ENCODE assay signal across 17 cellular contexts in the genomic region with DNA sequence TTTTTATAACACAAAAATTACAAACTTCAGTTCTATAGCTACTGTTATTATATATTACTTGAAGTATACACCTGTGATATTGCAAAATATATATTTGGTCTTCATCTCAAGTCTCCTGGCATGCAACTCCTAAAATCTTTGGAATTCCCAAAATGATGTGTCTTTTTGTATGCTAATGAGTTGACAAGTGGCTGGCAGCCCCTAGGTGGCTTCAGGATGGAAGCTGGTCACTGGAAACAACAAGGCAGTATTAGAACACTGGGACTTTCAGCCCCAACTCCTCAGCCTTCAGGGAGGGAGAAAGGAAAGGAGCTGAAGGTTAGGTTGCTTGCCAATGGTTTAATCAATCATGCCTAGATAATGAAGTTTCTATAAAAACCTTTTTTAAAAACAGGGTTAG.
DNase-seq lines count a peak whose midpoint lies in the region; FAIRE-seq and TF ChIP-seq lines count a peak whose summit lies in the region.
"Had no signal": no experiment of that assay in that cellular context is flagged by ENCODE, and none has a peak within 500 bp of the region (broad histone marks: within the 10 kb centered on the region; RNA-seq: fewer than 3 reads in every experiment).

No MANE protein-coding gene starts in this region.

- H3K4me1 ChIP-seq in HUES48 (ENCODE audit: control insufficient read depth, insufficient read depth, low read length) (peaks cover 26% of the 10 kb centered on the region), H1 (replicated peaks in 1 of 4; ENCODE audit: control insufficient read depth in 3 of 4, insufficient read depth in 4 of 4, low read length in 3 of 4) (peaks cover 0 to 6% (median 2%) of the 10 kb centered on the region in 4 experiments; a peak in 3 of 7 replicates), iPS-20b (ENCODE audit: insufficient read depth, low read length) (peaks cover 14% of the 10 kb centered on the region)
- H3K4me1 ChIP-seq in effector memory CD4-positive, alpha-beta T cell (ENCODE audit: control insufficient read depth, insufficient read depth, low read length, poor library complexity, severe bottlenecking), result no peaks in the 10 kb centered on the region

- H3K27ac ChIP-seq in HUES48 (ENCODE audit: low read depth, low read length) (peak overlapping the region; percentile 31), H1 (ENCODE audit: low read depth, low read length) (no peak overlapping the region), iPS-20b (ENCODE audit: low read length) (no peak overlapping the region)
- no peak overlapping the region for H3K27ac ChIP-seq in effector memory CD4-positive, alpha-beta T cell (ENCODE audit: insufficient read depth, low read length, poor library complexity, severe bottlenecking)
- H3K27ac ChIP-seq: HL-60 had no signal

- no peak overlapping the region for H3K4me2 ChIP-seq in H1 (ENCODE audit: insufficient read depth in 1 of 2, low read depth in 2 of 2, low read length in 2 of 2)

- no peak overlapping the region for H3K14ac ChIP-seq in H1 (ENCODE audit: insufficient read length)

- no peak overlapping the region for H3K23ac ChIP-seq in H1 (ENCODE audit: insufficient read length)

- no peak overlapping the region; the same call in 1 of the 2 replicates for H2BK12ac ChIP-seq in H1 (ENCODE audit: low read depth, low read length)

- H3K9ac ChIP-seq in HUES48 (ENCODE audit: low read depth, low read length) (no peak overlapping the region), H1 (replicated peaks in 1 of 4; ENCODE audit: extremely low read depth in 1 of 4, low read depth in 3 of 4, low read length in 3 of 4) (no peak overlapping the region), iPS-20b (ENCODE audit: low read depth, low read length) (no peak overlapping the region)

- H3K4me3 ChIP-seq in HUES48 (ENCODE audit: low read depth, low read length) (no peak overlapping the region), H1 (ENCODE audit: extremely low read depth in 1 of 4, insufficient read depth in 2 of 4, low read depth in 3 of 4, low read length in 4 of 4) (no peak overlapping the region; a peak in 1 of 8 replicates), iPS-20b (ENCODE audit: low read length) (peak overlapping the region; percentile 10; the same call in 1 of the 2 replicates)
- no peak overlapping the region for H3K4me3 ChIP-seq in effector memory CD4-positive, alpha-beta T cell (ENCODE audit: insufficient read depth, low read depth, low read length, poor library complexity, severe bottlenecking)

- H3K27me3 ChIP-seq in HUES48 (ENCODE audit: control insufficient read depth, insufficient read depth, low read length) (no peaks in the 10 kb centered on the region), H1 (replicated peaks in 1 of 4; ENCODE audit: control insufficient read depth in 3 of 4, extremely low read depth in 1 of 4, insufficient read depth in 3 of 4, low read length in 3 of 4) (no peaks in the 10 kb centered on the region), iPS-20b (ENCODE audit: insufficient read depth, low read length) (no peaks in the 10 kb centered on the region)
- no peaks in the 10 kb centered on the region for H3K27me3 ChIP-seq in effector memory CD4-positive, alpha-beta T cell (replicated peaks; ENCODE audit: control insufficient read depth, insufficient read depth, low read length, poor library complexity, severe bottlenecking)

- TF ChIP-seq CTCF in H1 (IDR thresholded peaks at IDR 0.05; ENCODE audit: control extremely low read depth in 1 of 3, insufficient read depth in 1 of 3, low read depth in 1 of 3, low read length in 3 of 3), result no peak

- H3K36me3 ChIP-seq in HUES48 (ENCODE audit: control insufficient read depth, insufficient read depth, low read length) (no peaks in the 10 kb centered on the region), H1 (ENCODE audit: control insufficient read depth in 2 of 4, insufficient read depth in 4 of 4, low read length in 3 of 4) (no peaks in the 10 kb centered on the region), iPS-20b (ENCODE audit: insufficient read depth, low read depth, low read length) (no peaks in the 10 kb centered on the region)
- peaks cover 30% of the 10 kb centered on the region for H3K36me3 ChIP-seq in effector memory CD4-positive, alpha-beta T cell (ENCODE audit: control insufficient read depth, insufficient read depth, low read length)

- DNase-seq in H1 (ENCODE audit: low read depth in 1 of 2, low spot score in 2 of 2), result no peak
- no peak for DNase-seq in stimulated activated CD4-positive, alpha-beta T cell treated with anti-CD3 and anti-CD28 coated beads, Interleukin-15, amount 100 ng/mL, for 24 hours
- no peak for DNase-seq in effector memory CD4-positive, alpha-beta T cell
- DNase-seq in nucleus accumbens (lab: John Stamatoyannopoulos, UW), result no peak
- no peak for DNase-seq in Kasumi-1 (lab: John Stamatoyannopoulos, UW)
- DNase-seq: C1 segment of cervical spinal cord; CD4-positive, alpha-beta T cell; DMS153; DMS79 treated with DMSO at 0.1 percent for 48 hours; EL had no signal

- H2AK5ac ChIP-seq in H1 (ENCODE audit: low read depth, low read length), result no peak overlapping the region

- no peak for TF ChIP-seq RAD21 in H1 (IDR thresholded peaks at IDR 0.05 in 1 of 2, conservative IDR thresholded peaks at IDR 0.05 in 1 of 2; ENCODE audit: low read depth in 2 of 2, low read length in 2 of 2)

- no peaks in the 10 kb centered on the region for H3K79me2 ChIP-seq in H1 (ENCODE audit: control insufficient read depth in 1 of 2, insufficient read depth in 2 of 2, low read length in 2 of 2)

- H3K23me2 ChIP-seq in H1 (ENCODE audit: low read depth, low read length), result no peaks in the 10 kb centered on the region

- 0 out of 2 replicates have a peak overlapping the region, but pooled peaks have one; percentile 50 for H2BK5ac ChIP-seq in H1 (ENCODE audit: low read depth, low read length)

- H3K79me1 ChIP-seq in H1 (ENCODE audit: low read depth, low read length), result no peaks in the 10 kb centered on the region

- POLR2A ChIA-PET in H1 (lab: Charles Lee; ENCODE audit: partially characterized antibody), result interaction anchor here (1.1 to 2.0 kb wide), 2 partner anchors 11 to 13 kb away, joined by 3 to 6 read pairs; no protein-coding TSS in a partner anchor

- H2BK20ac ChIP-seq in H1 (ENCODE audit: low read length), result no peak overlapping the region

- no peak overlapping the region for H2BK120ac ChIP-seq in H1 (replicated peaks; ENCODE audit: low read depth, low read length)

- TF ChIP-seq EP300 in H1 (IDR thresholded peaks at IDR 0.05; ENCODE audit: borderline replicate concordance in 1 of 2, low read depth in 2 of 2, low read length in 2 of 2), result no peak

- no peak overlapping the region for H4K8ac ChIP-seq in H1 (ENCODE audit: extremely low read depth, insufficient read depth, low read length)

- no peak overlapping the region for H3K56ac ChIP-seq in H1 (replicated peaks; ENCODE audit: insufficient read length, low read depth, low read length)

- no peak overlapping the region for H3K4ac ChIP-seq in H1 (replicated peaks; ENCODE audit: insufficient read length, low read depth, low read length)

- H4K20me1 ChIP-seq in H1 (replicated peaks in 1 of 2; ENCODE audit: control insufficient read depth in 1 of 2, insufficient read depth in 2 of 2, low read length in 2 of 2), result no peaks in the 10 kb centered on the region

- H2BK15ac ChIP-seq in H1 (ENCODE audit: low read length), result no peak overlapping the region

- CTCF ChIA-PET in H1 (lab: Charles Lee; ENCODE audit: partially characterized antibody), result interaction anchor here (1.0 to 2.4 kb wide), 3 partner anchors 11 to 460 kb away, joined by 4 to 5 read pairs (median 5); no protein-coding TSS in a partner anchor

- H3K9me3 ChIP-seq in HUES48 (ENCODE audit: control insufficient read depth, insufficient read depth, low read length) (no peaks in the 10 kb centered on the region), H1 (ENCODE audit: insufficient read depth in 2 of 2, low read depth in 1 of 2, low read length in 1 of 2) (no peaks in the 10 kb centered on the region), iPS-20b (ENCODE audit: insufficient read depth, low read depth, low read length) (no peaks in the 10 kb centered on the region)
- H3K9me3 ChIP-seq in effector memory CD4-positive, alpha-beta T cell (ENCODE audit: control insufficient read depth, low read length), result no peaks in the 10 kb centered on the region

- no peak overlapping the region for H4K5ac ChIP-seq in H1 (ENCODE audit: insufficient read length, low read depth, low read length)

- TF ChIP-seq POLR2A in H1 (IDR thresholded peaks at IDR 0.05; ENCODE audit: control extremely low read depth in 1 of 2, low read depth in 2 of 2, low read length in 2 of 2), result no peak

- peak; percentile 52 for FAIRE-seq in H1 (lab: Jason Lieb, UNC)
- FAIRE-seq: A204.1, D721Med, G401.6, GM12891 had no signal

- H3K18ac ChIP-seq in H1 (ENCODE audit: extremely low read depth, low read length), result no peak overlapping the region; the same call in 1 of the 2 replicates

- no peak overlapping the region for H4K91ac ChIP-seq in H1 (replicated peaks; ENCODE audit: insufficient read length, low read length)

- no peak overlapping the region for H2AFZ ChIP-seq in H1 (ENCODE audit: low read length)

TF ChIP-seq in H1, 55 proteins besides CTCF, POLR2A, EP300 and RAD21 (continues in another document):
- no peak for TF ChIP-seq RBBP5 (IDR thresholded peaks at IDR 0.05; ENCODE audit: borderline replicate concordance, low read depth, low read length)
- TF ChIP-seq TEAD4 (IDR thresholded peaks at IDR 0.05; ENCODE audit: low read depth, low read length), result peak; percentile 49; the same call in 1 of the 2 replicates
- peak; percentile 75 for TF ChIP-seq NANOG (IDR thresholded peaks at IDR 0.05; ENCODE audit: insufficient read depth, low read depth, low read length, poor library complexity, severe bottlenecking)
